ENCODE assay signal across 11 cellular contexts in the genomic region with DNA sequence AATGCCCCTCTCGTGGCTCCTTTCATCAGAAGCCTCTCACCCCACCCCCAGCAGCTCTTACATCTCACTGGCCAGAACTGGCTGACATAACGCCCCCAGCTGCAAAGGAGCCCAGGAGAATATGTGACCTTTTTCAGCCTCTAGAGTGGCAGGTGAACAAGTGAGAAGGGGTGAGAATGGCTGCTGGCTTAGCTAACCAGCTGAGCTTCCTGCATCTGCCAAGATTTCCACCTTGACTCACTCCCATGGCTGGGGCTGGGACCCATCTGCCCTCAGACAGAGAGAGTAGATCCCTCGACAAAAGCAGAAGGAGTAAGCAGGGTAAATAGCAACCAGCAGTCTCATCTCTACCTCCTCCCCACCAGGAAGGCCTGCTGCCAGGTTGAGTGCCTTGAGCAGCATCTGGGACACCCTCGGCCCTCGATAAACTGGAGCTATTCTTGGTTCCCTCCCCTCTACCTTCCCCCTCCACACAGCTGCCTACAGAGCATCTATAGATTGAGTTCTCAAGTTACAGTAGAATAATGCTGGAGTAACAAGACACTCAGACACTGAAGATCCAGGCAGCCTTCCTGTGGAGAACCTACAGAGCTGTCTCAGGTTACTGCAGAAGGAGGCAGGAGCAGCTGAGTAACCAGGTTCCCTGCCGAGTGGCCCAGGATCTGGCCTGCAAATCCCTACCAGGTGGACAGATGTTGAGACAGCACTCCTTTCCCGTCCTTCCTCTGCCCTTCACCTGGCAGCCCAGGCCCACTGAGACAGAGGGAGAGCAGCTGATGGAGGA. TPM values are rescaled to one million over a fixed set of nuclear protein-coding genes. Genes with fewer than 3 reads are reported as not detected.
A peak's percentile ranks its signal among the peaks of the same experiment; 100 is the strongest.
DNase-seq lines count a peak whose midpoint lies in the region; ATAC-seq and TF ChIP-seq lines count a peak whose summit lies in the region.
"Had no signal": no experiment of that assay in that cellular context is flagged by ENCODE, and none has a peak within 500 bp of the region (broad histone marks: within the 10 kb centered on the region; RNA-seq: fewer than 3 reads in every experiment).

No MANE protein-coding gene starts in this region.

- TF ChIP-seq CTCF in GM10248 (IDR thresholded peaks at IDR 0.05; ENCODE audit: control extremely low read depth, extremely low read depth, low read depth, missing control alignments) = no peak

- H4K20me1 ChIP-seq in GM23248 (ENCODE audit: insufficient read depth) = no peaks in the 10 kb centered on the region

- CTCF ChIA-PET in GM10248 (lab: Yijun Ruan, JAX) = interaction anchor here (0.7 to 1.4 kb wide), 9 partner anchors 12 to 85 kb away, joined by 3 to 4 read pairs (median 3); no protein-coding TSS in a partner anchor

- H2AFZ ChIP-seq in GM23248 = no peak overlapping the region

- ATAC-seq in HG03432 (IDR thresholded peaks at IDR 0.05; ENCODE audit: unreplicated experiment) = no peak

- peak; percentile 97 for DNase-seq in DMS79 (lab: John Stamatoyannopoulos, UW)
- peak; percentile 20 for DNase-seq in NCI-H1105 (lab: John Stamatoyannopoulos, UW)
- peak; percentile 80 to 85 for DNase-seq in SHP77 (lab: John Stamatoyannopoulos, UW)
- DNase-seq in left kidney (ENCODE audit: low read depth, low spot score) = peak; percentile 94
- no peak for DNase-seq in HuH-7 (ENCODE audit: low spot score)
- DNase-seq in GM10248 (ENCODE audit: extremely low spot score) = no peak
- no peak for DNase-seq in GM23248
- DNase-seq: posterior cingulate gyrus had no signal

- no peak overlapping the region for H3K4me3 ChIP-seq in GM23248

- no peaks in the 10 kb centered on the region for H3K9me2 ChIP-seq in GM23248 (ENCODE audit: insufficient read depth)

- no peaks in the 10 kb centered on the region for H3K4me1 ChIP-seq in GM23248 (ENCODE audit: insufficient read depth)

- in situ Hi-C loops in GM23248 (cut with MboI) = no loop called here

- no peaks in the 10 kb centered on the region for H3F3A ChIP-seq in GM23248 (ENCODE audit: insufficient read depth)

- H3K36me3 ChIP-seq in GM23248 (ENCODE audit: low read depth) = no peaks in the 10 kb centered on the region

- H3K79me2 ChIP-seq in GM23248 (ENCODE audit: insufficient read depth) = no peaks in the 10 kb centered on the region

- no peak overlapping the region for H3K4me2 ChIP-seq in GM23248 (ENCODE audit: unreplicated experiment)

- POLR2A ChIA-PET in GM10248 (lab: Yijun Ruan, JAX) = no interaction called here

- H3K9me3 ChIP-seq in GM23248 (ENCODE audit: low read depth) = no peaks in the 10 kb centered on the region

- no peak overlapping the region for H3K9ac ChIP-seq in GM23248

- no peak overlapping the region for H3K27ac ChIP-seq in GM23248

- 47 to 57% methylated on average over 7 of the region's 7 CpGs for WGBS in GM23248 (ENCODE audit: low coverage in 1 of 2, low lambda C conversion rate in 2 of 2, missing lambda C conversion rate in 2 of 2), 2 experiments

- no peaks in the 10 kb centered on the region; the same call in 1 of the 2 replicates for H3K27me3 ChIP-seq in GM23248 (replicated peaks; ENCODE audit: insufficient read depth)

RNA-seq across cellular contexts. Expression of a gene that starts 15.5 kb away (rescaled TPM):
- total RNA-seq in GM23248 (2014; rRNA removed; shearing (Covaris generic)) = not detected in 2 replicates
- polyA plus RNA-seq in GM23248 (2016; fragmentation: Nextera tagmentation; extraction: Ambion mirVana) = not detected in 2 replicates
- total RNA-seq: fibroblast of lung had no signal
- polyA plus RNA-seq: fibroblast of lung had no signal

RNA-seq across cellular contexts. Expression of a gene that starts 19.6 kb away (rescaled TPM):
- total RNA-seq in GM23248 (2014; rRNA removed; shearing (Covaris generic)) = not detected in 2 replicates
- polyA plus RNA-seq in GM23248 (2016; fragmentation: Nextera tagmentation; extraction: Ambion mirVana) = not detected in 2 replicates
- total RNA-seq: fibroblast of lung; T-helper 2 cell treated with Interferon-gamma antibody and Interleukin-4, amounts not matched to agents 100 ng/mL and 5 ng/mL, for 36 hours had no signal
- polyA plus RNA-seq: fibroblast of lung had no signal

RNA-seq across cellular contexts. Expression of a gene that starts 21.6 kb away (rescaled TPM):
- not detected in 2 replicates for total RNA-seq in GM23248 (2014; rRNA removed; shearing (Covaris generic))
- not detected in 2 replicates for polyA plus RNA-seq in GM23248 (2016; fragmentation: Nextera tagmentation; extraction: Ambion mirVana)
- total RNA-seq: fibroblast of lung; T-helper 2 cell treated with Interferon-gamma antibody and Interleukin-4, amounts not matched to agents 100 ng/mL and 5 ng/mL, for 36 hours had no signal
- polyA plus RNA-seq: fibroblast of lung had no signal

RNA-seq across cellular contexts. Expression of a gene that starts 37.7 kb away (rescaled TPM):
- not detected in 2 replicates for total RNA-seq in GM23248 (2014; rRNA removed; shearing (Covaris generic))
- not detected in 2 replicates for polyA plus RNA-seq in GM23248 (2016; fragmentation: Nextera tagmentation; extraction: Ambion mirVana)

RNA-seq across cellular contexts. Expression of a gene that starts 39.9 kb away (rescaled TPM):
- 0.63 TPM in 1 of 2 replicates, not detected in the other for total RNA-seq in GM23248 (2014; rRNA removed; shearing (Covaris generic))
- 0.30 TPM in 1 of 2 replicates, not detected in the other for polyA plus RNA-seq in GM23248 (2016; fragmentation: Nextera tagmentation; extraction: Ambion mirVana)
- total RNA-seq: fibroblast of lung; T-helper 2 cell treated with Interferon-gamma antibody and Interleukin-4, amounts not matched to agents 100 ng/mL and 5 ng/mL, for 36 hours had no signal

Comparison
In these comparisons a context has a peak if more than half of its experiments do, and no peak if none do; other contexts are left out.
1. DNase-seq: peak in DMS79 (single experiment), NCI-H1105 (single experiment), SHP77 (2 of 2) and left kidney (single experiment); none in HuH-7 (single experiment), GM10248 (single experiment) and GM23248 (single experiment).